Comparison of ENCODE assay signal across 7 cellular contexts in the genomic region with DNA sequence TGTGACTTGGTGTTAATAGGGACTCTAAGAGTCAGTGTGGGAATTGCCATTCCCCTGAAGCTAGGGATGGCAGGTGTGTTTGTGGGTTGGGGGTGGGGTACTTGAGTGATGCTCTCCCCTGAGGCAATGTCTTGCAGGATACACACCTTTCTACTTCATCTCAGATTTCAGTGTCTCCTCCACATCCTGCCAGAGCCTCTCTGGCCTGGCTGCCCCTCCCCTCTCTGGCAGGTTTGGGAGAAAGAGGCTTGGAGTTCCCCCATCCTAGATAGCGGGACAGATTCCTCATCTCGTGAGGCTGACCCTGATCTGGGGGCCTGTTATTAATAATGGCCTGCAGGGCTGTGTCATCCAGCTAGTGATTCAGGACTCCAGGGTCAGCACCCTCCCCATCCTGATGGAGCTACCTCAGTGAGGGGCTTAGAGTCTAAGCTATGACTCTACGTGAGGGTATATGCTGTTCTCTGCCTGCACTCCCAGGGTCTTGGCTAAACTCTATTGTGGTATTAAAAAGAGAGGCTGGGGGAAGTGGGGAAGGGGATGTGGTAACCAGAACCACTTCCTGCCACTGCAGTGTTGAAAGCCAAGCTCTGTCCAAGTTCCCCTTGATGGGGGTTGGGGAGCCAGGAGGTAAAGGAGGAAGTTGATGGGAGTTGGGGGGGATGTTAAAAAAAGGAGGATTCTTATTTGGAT. TPM values are rescaled to one million over a fixed set of nuclear protein-coding genes. Genes with fewer than 3 reads are reported as not detected.
A peak's percentile ranks its signal among the peaks of the same experiment; 100 is the strongest.
DNase-seq lines count a peak whose midpoint lies in the region; ATAC-seq lines count a peak whose summit lies in the region.

No MANE protein-coding gene starts in this region.

- peak overlapping the region; percentile 32 for H3K4me3 Mint-ChIP-seq in activated naive CD8-positive, alpha-beta T cell treated with anti-CD3 and anti-CD28 coated beads, Interleukin-2, amount 50 U/mL, for 24 hours
- H3K4me3 Mint-ChIP-seq in naive B cell: peak overlapping the region; percentile 38 to 91 (median 78)

- peak; percentile 26 for ATAC-seq in activated naive CD8-positive, alpha-beta T cell treated with anti-CD3 and anti-CD28 coated beads, Interleukin-2, amount 50 U/mL, for 24 hours
- ATAC-seq in naive B cell (ENCODE audit: low read depth in 2 of 2) (peak; percentile 72 to 76), GM21737 (IDR thresholded peaks at IDR 0.05; ENCODE audit: unreplicated experiment) (no peak), HG03342 (IDR thresholded peaks at IDR 0.05; ENCODE audit: unreplicated experiment) (no peak)

- H3K4me1 Mint-ChIP-seq in activated naive CD8-positive, alpha-beta T cell treated with anti-CD3 and anti-CD28 coated beads, Interleukin-2, amount 50 U/mL, for 24 hours: peaks cover 67% of the 10 kb centered on the region
- H3K4me1 Mint-ChIP-seq in naive B cell: peaks cover 58 to 78% (median 69%) of the 10 kb centered on the region in 3 donors

- no peaks in the 10 kb centered on the region for H3K36me3 Mint-ChIP-seq in activated naive CD8-positive, alpha-beta T cell treated with anti-CD3 and anti-CD28 coated beads, Interleukin-2, amount 50 U/mL, for 24 hours (ENCODE audit: low read depth)
- no peaks in the 10 kb centered on the region for H3K36me3 Mint-ChIP-seq in naive B cell

- peaks cover 32% of the 10 kb centered on the region for H3K27me3 Mint-ChIP-seq in activated naive CD8-positive, alpha-beta T cell treated with anti-CD3 and anti-CD28 coated beads, Interleukin-2, amount 50 U/mL, for 24 hours
- H3K27me3 Mint-ChIP-seq in naive B cell: peaks cover 14 to 19% (median 17%) of the 10 kb centered on the region in 3 donors

- no peak overlapping the region for H3K27ac Mint-ChIP-seq in activated naive CD8-positive, alpha-beta T cell treated with anti-CD3 and anti-CD28 coated beads, Interleukin-2, amount 50 U/mL, for 24 hours
- H3K27ac Mint-ChIP-seq in naive B cell: peak overlapping the region; percentile 53 to 80 (median 73)

- DNase-seq in GDM1 (lab: John Stamatoyannopoulos, UW): peak; percentile 93
- peak; percentile 98 for DNase-seq in MV-4-11 (lab: John Stamatoyannopoulos, UW)
- no peak for DNase-seq in activated naive CD8-positive, alpha-beta T cell treated with anti-CD3 and anti-CD28 coated beads, Interleukin-2, amount 50 U/mL, for 24 hours
- DNase-seq in naive B cell: peak; percentile 74
- DNase-seq in dermis blood vessel endothelial cell: no peak

- no peaks in the 10 kb centered on the region for H3K9me3 Mint-ChIP-seq in activated naive CD8-positive, alpha-beta T cell treated with anti-CD3 and anti-CD28 coated beads, Interleukin-2, amount 50 U/mL, for 24 hours
- H3K9me3 Mint-ChIP-seq in naive B cell: no peaks in the 10 kb centered on the region

RNA-seq across cellular contexts. Expression of a gene that starts 3.7 kb away (rescaled TPM):
- polyA plus RNA-seq in naive B cell (ENCODE audit: low read depth in 6 of 6): under 1 TPM in 2 of 6 donors, not detected in 4; 0.19 to 0.25 TPM
- not detected in 2 replicates for total RNA-seq in dermis blood vessel endothelial cell

RNA-seq across cellular contexts. Expression of a gene that starts 24.1 kb away (rescaled TPM):
- polyA plus RNA-seq in naive B cell (ENCODE audit: low read depth in 6 of 6): not detected
- 0.17 and 0.47 TPM in 2 replicates for total RNA-seq in dermis blood vessel endothelial cell

RNA-seq across cellular contexts. Expression of a gene that starts 33.0 kb away (rescaled TPM):
- 10 to 100 TPM; 10.4 to 24.3 (median 15.5) TPM for polyA plus RNA-seq in naive B cell (ENCODE audit: low read depth in 6 of 6)
- total RNA-seq in dermis blood vessel endothelial cell: 14.8 and 17.4 TPM in 2 replicates

Comparison
In these comparisons a context has a peak if more than half of its experiments do, and no peak if none do; other contexts are left out.
1. DNase-seq: peak in GDM1 (single experiment), MV-4-11 (single experiment) and naive B cell (single experiment); none in activated naive CD8-positive, alpha-beta T cell treated with anti-CD3 and anti-CD28 coated beads, Interleukin-2, amount 50 U/mL, for 24 hours (single experiment) and dermis blood vessel endothelial cell (single experiment).
2. ATAC-seq: peak in activated naive CD8-positive, alpha-beta T cell treated with anti-CD3 and anti-CD28 coated beads, Interleukin-2, amount 50 U/mL, for 24 hours (single experiment) and naive B cell (2 of 2); none in GM21737 (single experiment) and HG03342 (single experiment).